8 cellular contexts compared by ENCODE assay signal in the genomic region with DNA sequence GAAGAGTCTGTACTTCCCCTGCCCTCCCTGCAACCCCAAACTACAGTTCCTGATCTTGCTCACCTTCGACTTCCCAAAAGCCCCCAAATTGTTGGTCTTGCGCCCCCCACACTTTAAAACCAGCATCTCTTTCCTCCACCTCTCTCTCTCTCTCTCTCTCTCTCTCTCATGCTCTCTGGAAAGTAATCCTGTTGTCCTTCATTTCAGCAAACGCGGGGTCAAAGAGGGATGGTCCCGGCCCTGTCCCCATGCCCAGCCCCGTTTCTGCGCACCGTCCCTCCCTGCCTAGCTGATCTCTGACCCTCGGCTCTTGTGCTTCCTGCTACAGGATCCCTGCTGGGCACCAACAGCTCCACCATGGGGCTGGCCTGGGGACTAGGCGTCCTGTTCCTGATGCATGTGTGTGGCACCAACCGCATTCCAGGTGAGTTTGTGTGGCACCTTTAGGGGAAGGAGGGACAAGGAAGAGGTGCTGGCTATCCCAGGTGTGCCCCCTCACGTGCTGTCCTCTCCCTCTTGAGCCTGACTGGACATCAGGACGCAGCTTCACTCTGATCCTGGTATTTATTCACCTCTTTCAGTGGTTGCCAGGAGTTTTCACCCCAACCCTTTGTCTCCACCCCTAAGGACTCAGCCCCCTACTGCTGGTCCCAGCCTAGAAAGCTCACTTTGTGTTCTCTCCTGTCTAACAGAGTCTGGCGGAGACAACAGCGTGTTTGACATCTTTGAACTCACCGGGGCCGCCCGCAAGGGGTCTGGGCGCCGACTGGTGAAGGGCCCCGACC. TPM values are rescaled to one million over a fixed set of nuclear protein-coding genes. Genes with fewer than 3 reads are reported as not detected.
A peak's percentile ranks its signal among the peaks of the same experiment; 100 is the strongest.
DNase-seq lines count a peak whose midpoint lies in the region; ATAC-seq and TF ChIP-seq lines count a peak whose summit lies in the region.

No MANE protein-coding gene starts in this region.

- peak; percentile 39 for TF ChIP-seq CTCF in astrocyte of the cerebellum (IDR thresholded peaks at IDR 0.05; ENCODE audit: low read depth, low read length, missing control alignments)

- H3K9me3 Mint-ChIP-seq in stimulated activated naive CD8-positive, alpha-beta T cell treated with anti-CD3 and anti-CD28 coated beads, Interleukin-15, amount 100 ng/mL, for 72 hours, result no peaks in the 10 kb centered on the region

- H3K27ac Mint-ChIP-seq in stimulated activated naive CD8-positive, alpha-beta T cell treated with anti-CD3 and anti-CD28 coated beads, Interleukin-15, amount 100 ng/mL, for 72 hours, result no peak overlapping the region

- H3K4me1 Mint-ChIP-seq in stimulated activated naive CD8-positive, alpha-beta T cell treated with anti-CD3 and anti-CD28 coated beads, Interleukin-15, amount 100 ng/mL, for 72 hours, result peaks cover 19% of the 10 kb centered on the region

- DNase-seq in Caki2 (ENCODE audit: low read depth) (peak; percentile 50), HuH-7.5 (ENCODE audit: low spot score) (peak; percentile 74), astrocyte of the cerebellum (ENCODE audit: low read depth) (no peak), iPS-NIHi11 (ENCODE audit: low spot score) (peak; percentile 48), T-helper 9 cell (no peak)
- peak in 1 of 2 donors; percentile 5 for DNase-seq in stimulated activated naive CD8-positive, alpha-beta T cell treated with anti-CD3 and anti-CD28 coated beads, Interleukin-15, amount 100 ng/mL, for 72 hours

- peak overlapping the region; percentile 69 to 75 for H3K4me3 Mint-ChIP-seq in stimulated activated naive CD8-positive, alpha-beta T cell treated with anti-CD3 and anti-CD28 coated beads, Interleukin-15, amount 100 ng/mL, for 72 hours

- in situ Hi-C loops in Caki2 (cut with HindIII; ENCODE audit: low pct_unique_long_range_greater_than_20kb, low sequenced_read_pairs) (no loop called here), astrocyte of the cerebellum (cut with HindIII; ENCODE audit: low sequenced_read_pairs) (no loop called here)

- peak overlapping the region; percentile 77 for H3K4me3 ChIP-seq in astrocyte of the cerebellum (ENCODE audit: low read depth, low read length)

- peaks cover 65% of the 10 kb centered on the region for H3K27me3 Mint-ChIP-seq in stimulated activated naive CD8-positive, alpha-beta T cell treated with anti-CD3 and anti-CD28 coated beads, Interleukin-15, amount 100 ng/mL, for 72 hours

- peak; percentile 5 for ATAC-seq in stimulated activated naive CD8-positive, alpha-beta T cell treated with anti-CD3 and anti-CD28 coated beads, Interleukin-15, amount 100 ng/mL, for 72 hours
- no peak for ATAC-seq in GM18498 (IDR thresholded peaks at IDR 0.05; ENCODE audit: unreplicated experiment)
- no peak for ATAC-seq in GM18858 (IDR thresholded peaks at IDR 0.05; ENCODE audit: unreplicated experiment)

RNA-seq across cellular contexts. Expression of gene THBS1, which starts 0.8 kb away (rescaled TPM):
- 63.4 and 128 TPM in 2 replicates for total RNA-seq in Caki2 (2014; rRNA removed; shearing (Covaris generic); ENCODE audit: low replicate concordance)

Comparison
In these comparisons a context has a peak if more than half of its experiments do, and no peak if none do; other contexts are left out.
1. DNase-seq: peak in Caki2 (single experiment), HuH-7.5 (single experiment) and iPS-NIHi11 (single experiment); none in astrocyte of the cerebellum (single experiment) and T-helper 9 cell (single experiment).